Comparison of ENCODE assay signal across 1 cellular context in genomic region chr3:133038089-133038730, GRCh38.
TF ChIP-seq lines count a peak whose summit lies in the region.

Gene TMEM108, plus strand, starts transcription at chr3:133038391.

TF ChIP-seq in H1, 55 proteins besides CTCF, POLR2A, EP300 and RAD21 (continued from another document):
- peak; percentile 44; the same call in 1 of the 2 replicates for TF ChIP-seq PHF8 (conservative IDR thresholded peaks at IDR 0.05; ENCODE audit: low read depth, low read length)
- no peak for TF ChIP-seq CHD1 (IDR thresholded peaks at IDR 0.05; ENCODE audit: low read depth, low read length)
- no peak for TF ChIP-seq EGR1 (IDR thresholded peaks at IDR 0.05; ENCODE audit: borderline replicate concordance, low read depth, low read length)
- TF ChIP-seq RFX5 (IDR thresholded peaks at IDR 0.05; ENCODE audit: borderline replicate concordance, low read depth, low read length), result no peak
- TF ChIP-seq TBP (IDR thresholded peaks at IDR 0.05; ENCODE audit: low read depth, low read length), result peak; percentile 56
- TF ChIP-seq SIRT6 (IDR thresholded peaks at IDR 0.05; ENCODE audit: low read length), result no peak
- no peak for TF ChIP-seq RBBP5 (IDR thresholded peaks at IDR 0.05; ENCODE audit: borderline replicate concordance, low read depth, low read length)
- TF ChIP-seq CHD2 (IDR thresholded peaks at IDR 0.05; ENCODE audit: low read length), result peak; percentile 66; the same call in 1 of the 2 replicates
- no peak for TF ChIP-seq YY1 (IDR thresholded peaks at IDR 0.05; ENCODE audit: low read depth, low read length)
- no peak for TF ChIP-seq KDM5A (IDR thresholded peaks at IDR 0.05; ENCODE audit: low read length)
- TF ChIP-seq SIN3A (conservative IDR thresholded peaks at IDR 0.05 in 1 of 2, IDR thresholded peaks at IDR 0.05 in 1 of 2; ENCODE audit: low read depth in 1 of 2, low read length in 2 of 2), result no peak
- TF ChIP-seq SUZ12 (IDR thresholded peaks at IDR 0.05; ENCODE audit: low read length), result no peak
- no peak for TF ChIP-seq RXRA (IDR thresholded peaks at IDR 0.05; ENCODE audit: insufficient read depth, low read depth, low read length)
- peak; percentile 64; the same call in 1 of the 2 replicates for TF ChIP-seq TAF1 (IDR thresholded peaks at IDR 0.05; ENCODE audit: low read depth, low read length)
- TF ChIP-seq SIX5 (IDR thresholded peaks at IDR 0.05; ENCODE audit: low read depth, low read length), result no peak
- TF ChIP-seq HDAC2 (IDR thresholded peaks at IDR 0.05; ENCODE audit: borderline replicate concordance in 1 of 2, low read depth in 2 of 2, low read length in 2 of 2), result 0 out of 4 replicates have a peak, but pooled peaks of 1 of the 2 experiments have one; percentile 44
- peak; percentile 89 for TF ChIP-seq MAX (IDR thresholded peaks at IDR 0.05)
- TF ChIP-seq GABPA (IDR thresholded peaks at IDR 0.05; ENCODE audit: borderline replicate concordance, insufficient read depth, low read length), result no peak
- peak; percentile 96 for TF ChIP-seq USF2 (IDR thresholded peaks at IDR 0.05; ENCODE audit: low read length)
